In genomic region chr5:153629027-153629426, GRCh38 we compare ENCODE assay signal across 9 cellular contexts.
A peak's percentile ranks its signal among the peaks of the same experiment; 100 is the strongest.
DNase-seq lines count a peak whose midpoint lies in the region; ATAC-seq and TF ChIP-seq lines count a peak whose summit lies in the region.
"Had no signal": no experiment of that assay in that cellular context is flagged by ENCODE, and none has a peak within 500 bp of the region (broad histone marks: within the 10 kb centered on the region; RNA-seq: fewer than 3 reads in every experiment).

No MANE protein-coding gene starts in this region.

- H3K27me3 ChIP-seq in gastroesophageal sphincter (no peaks in the 10 kb centered on the region), ovary (no peaks in the 10 kb centered on the region)

- H3K36me3 ChIP-seq in gastroesophageal sphincter (no peaks in the 10 kb centered on the region), ovary (no peaks in the 10 kb centered on the region)

- ATAC-seq in gastroesophageal sphincter (peak; percentile 59), HG02981 (IDR thresholded peaks at IDR 0.05; ENCODE audit: unreplicated experiment) (no peak), HG02885 (IDR thresholded peaks at IDR 0.05; ENCODE audit: poor library complexity, unreplicated experiment) (no peak), HG02588 (IDR thresholded peaks at IDR 0.05; ENCODE audit: unreplicated experiment) (no peak)

- no peaks in the 10 kb centered on the region for H3K9me3 ChIP-seq in gastroesophageal sphincter
- no peaks in the 10 kb centered on the region for H3K9me3 ChIP-seq in ovary

- intact Hi-C loops in ovary (cut with DNase I): no loop called here

- no peak for TF ChIP-seq CTCF in gastroesophageal sphincter (IDR thresholded peaks at IDR 0.05)
- TF ChIP-seq CTCF in ovary (IDR thresholded peaks at IDR 0.05): no peak

- H3K4me3 ChIP-seq in gastroesophageal sphincter (no peak overlapping the region), ovary (no peak overlapping the region)

- TF ChIP-seq EP300 in gastroesophageal sphincter (IDR thresholded peaks at IDR 0.05): no peak
- TF ChIP-seq EP300 in ovary (IDR thresholded peaks at IDR 0.05): no peak

- H3K27ac ChIP-seq in gastroesophageal sphincter (no peak overlapping the region), ovary (no peak overlapping the region)

- 6 to 18% methylated on average over 2 to 3 of the region's 3 CpGs for WGBS in gastroesophageal sphincter (ENCODE audit: low coverage in 1 of 2), 2 donors
- 2 to 7% (median 6%) methylated on average over 3 of the region's 3 CpGs for WGBS in ovary, 3 donors

- H3K4me1 ChIP-seq in gastroesophageal sphincter (no peaks in the 10 kb centered on the region), ovary (ENCODE audit: insufficient read depth) (no peaks in the 10 kb centered on the region)

- TF ChIP-seq POLR2A in gastroesophageal sphincter (IDR thresholded peaks at IDR 0.05) (no peak), ovary (IDR thresholded peaks at IDR 0.05) (no peak)

- DNase-seq in GM04503 (ENCODE audit: low read depth): peak; percentile 96
- peak; percentile 95 to 98 for DNase-seq in SW 1271 (lab: John Stamatoyannopoulos, UW)
- peak in 3 of 5 donors; percentile 9 to 29 (median 26) for DNase-seq in ovary
- DNase-seq in activated naive CD4-positive, alpha-beta T cell (lab: John Stamatoyannopoulos, UW): no peak
- DNase-seq: naive B cell had no signal

Comparison
In these comparisons a context has a peak if more than half of its experiments do, and no peak if none do; other contexts are left out.
1. DNase-seq: peak in GM04503 (single experiment), SW 1271 (2 of 2) and ovary (3 of 5); none in activated naive CD4-positive, alpha-beta T cell (0 of 4).